1 cellular context compared by ENCODE assay signal in the genomic region with DNA sequence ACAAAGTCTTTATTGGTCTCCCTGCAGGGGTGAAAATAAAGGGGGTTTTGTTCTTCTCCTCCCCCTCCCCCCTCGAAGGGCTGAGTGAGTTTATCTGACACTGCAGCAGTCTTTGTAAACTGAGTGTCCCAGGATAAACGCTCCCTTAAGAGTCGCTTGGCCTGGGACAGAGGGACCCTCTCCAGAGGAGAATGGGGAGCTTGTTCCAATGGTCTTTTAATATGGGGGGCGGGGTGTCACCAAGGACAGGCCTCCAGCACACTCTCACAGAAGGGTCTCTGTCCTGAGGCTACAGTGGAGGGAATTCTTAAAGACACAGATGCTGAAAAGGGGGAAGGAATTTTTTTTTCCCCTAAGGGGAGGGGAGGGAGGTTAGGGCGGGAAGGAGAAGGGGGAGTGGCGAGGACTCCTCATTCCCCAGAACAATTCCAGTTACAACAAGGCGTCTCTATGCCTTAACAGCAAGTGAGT.
TF ChIP-seq lines count a peak whose summit lies in the region.

No MANE protein-coding gene starts in this region.

TF ChIP-seq in IMR-90, 13 proteins besides CTCF, POLR2A, EP300 and RAD21:
- no peak for TF ChIP-seq RCOR1 (IDR thresholded peaks at IDR 0.05; ENCODE audit: insufficient replicate concordance, low read length)
- TF ChIP-seq BHLHE40 (IDR thresholded peaks at IDR 0.05; ENCODE audit: low read depth, low read length), result no peak
- TF ChIP-seq, protein P1, sequence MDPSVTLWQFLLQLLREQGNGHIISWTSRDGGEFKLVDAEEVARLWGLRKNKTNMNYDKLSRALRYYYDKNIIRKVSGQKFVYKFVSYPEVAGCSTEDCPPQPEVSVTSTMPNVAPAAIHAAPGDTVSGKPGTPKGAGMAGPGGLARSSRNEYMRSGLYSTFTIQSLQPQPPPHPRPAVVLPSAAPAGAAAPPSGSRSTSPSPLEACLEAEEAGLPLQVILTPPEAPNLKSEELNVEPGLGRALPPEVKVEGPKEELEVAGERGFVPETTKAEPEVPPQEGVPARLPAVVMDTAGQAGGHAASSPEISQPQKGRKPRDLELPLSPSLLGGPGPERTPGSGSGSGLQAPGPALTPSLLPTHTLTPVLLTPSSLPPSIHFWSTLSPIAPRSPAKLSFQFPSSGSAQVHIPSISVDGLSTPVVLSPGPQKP (IDR thresholded peaks at IDR 0.05; ENCODE audit: borderline replicate concordance, low read depth, low read length), result no peak
- no peak for TF ChIP-seq MXI1 (IDR thresholded peaks at IDR 0.05; ENCODE audit: borderline replicate concordance, low read depth, low read length)
- no peak for TF ChIP-seq FOS (IDR thresholded peaks at IDR 0.05; ENCODE audit: low read depth, low read length)
- TF ChIP-seq, protein P2, sequence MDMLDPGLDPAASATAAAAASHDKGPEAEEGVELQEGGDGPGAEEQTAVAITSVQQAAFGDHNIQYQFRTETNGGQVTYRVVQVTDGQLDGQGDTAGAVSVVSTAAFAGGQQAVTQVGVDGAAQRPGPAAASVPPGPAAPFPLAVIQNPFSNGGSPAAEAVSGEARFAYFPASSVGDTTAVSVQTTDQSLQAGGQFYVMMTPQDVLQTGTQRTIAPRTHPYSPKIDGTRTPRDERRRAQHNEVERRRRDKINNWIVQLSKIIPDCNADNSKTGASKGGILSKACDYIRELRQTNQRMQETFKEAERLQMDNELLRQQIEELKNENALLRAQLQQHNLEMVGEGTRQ (IDR thresholded peaks at IDR 0.05; ENCODE audit: low read depth, low read length), result no peak
- no peak for TF ChIP-seq CHD1 (IDR thresholded peaks at IDR 0.05; ENCODE audit: low read depth, low read length)
